Comparison of ENCODE assay signal across 1 cellular context in the genomic region with DNA sequence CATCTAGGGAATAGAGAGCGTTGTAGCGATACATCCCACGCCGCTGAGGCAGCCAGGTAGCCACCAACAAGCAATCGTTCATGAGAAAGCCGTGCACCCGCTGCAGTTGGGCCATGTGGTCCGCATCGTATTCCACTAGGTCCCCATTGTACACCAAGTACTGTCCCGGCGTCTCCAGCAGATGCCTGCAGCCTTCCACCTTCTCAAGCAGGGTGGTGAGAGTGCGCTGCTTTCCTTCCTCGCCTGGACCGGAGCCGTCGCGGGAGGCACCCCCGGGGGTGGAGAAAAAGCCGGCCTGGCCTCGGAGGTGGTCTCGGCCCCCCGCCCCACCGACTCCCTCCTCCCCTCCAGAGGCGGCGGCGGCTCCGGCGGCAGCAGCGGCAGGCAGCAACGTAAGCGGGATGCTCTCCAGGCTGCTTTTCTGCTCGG.
TF ChIP-seq lines count a peak whose summit lies in the region.

No MANE protein-coding gene starts in this region.

TF ChIP-seq in HEK293, 187 proteins besides CTCF, POLR2A, EP300 and RAD21 (continued from another document):
- TF ChIP-seq, protein P1, sequence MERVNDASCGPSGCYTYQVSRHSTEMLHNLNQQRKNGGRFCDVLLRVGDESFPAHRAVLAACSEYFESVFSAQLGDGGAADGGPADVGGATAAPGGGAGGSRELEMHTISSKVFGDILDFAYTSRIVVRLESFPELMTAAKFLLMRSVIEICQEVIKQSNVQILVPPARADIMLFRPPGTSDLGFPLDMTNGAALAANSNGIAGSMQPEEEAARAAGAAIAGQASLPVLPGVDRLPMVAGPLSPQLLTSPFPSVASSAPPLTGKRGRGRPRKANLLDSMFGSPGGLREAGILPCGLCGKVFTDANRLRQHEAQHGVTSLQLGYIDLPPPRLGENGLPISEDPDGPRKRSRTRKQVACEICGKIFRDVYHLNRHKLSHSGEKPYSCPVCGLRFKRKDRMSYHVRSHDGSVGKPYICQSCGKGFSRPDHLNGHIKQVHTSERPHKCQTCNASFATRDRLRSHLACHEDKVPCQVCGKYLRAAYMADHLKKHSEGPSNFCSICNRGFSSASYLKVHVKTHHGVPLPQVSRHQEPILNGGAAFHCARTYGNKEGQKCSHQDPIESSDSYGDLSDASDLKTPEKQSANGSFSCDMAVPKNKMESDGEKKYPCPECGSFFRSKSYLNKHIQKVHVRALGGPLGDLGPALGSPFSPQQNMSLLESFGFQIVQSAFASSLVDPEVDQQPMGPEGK (tag by site-specific recombination; IDR thresholded peaks at IDR 0.05), result peak; percentile 65; the same call in 1 of the 2 replicates
- no peak for TF ChIP-seq ZNF366 (tag by site-specific recombination; conservative IDR thresholded peaks at IDR 0.05)
- TF ChIP-seq, protein P2, sequence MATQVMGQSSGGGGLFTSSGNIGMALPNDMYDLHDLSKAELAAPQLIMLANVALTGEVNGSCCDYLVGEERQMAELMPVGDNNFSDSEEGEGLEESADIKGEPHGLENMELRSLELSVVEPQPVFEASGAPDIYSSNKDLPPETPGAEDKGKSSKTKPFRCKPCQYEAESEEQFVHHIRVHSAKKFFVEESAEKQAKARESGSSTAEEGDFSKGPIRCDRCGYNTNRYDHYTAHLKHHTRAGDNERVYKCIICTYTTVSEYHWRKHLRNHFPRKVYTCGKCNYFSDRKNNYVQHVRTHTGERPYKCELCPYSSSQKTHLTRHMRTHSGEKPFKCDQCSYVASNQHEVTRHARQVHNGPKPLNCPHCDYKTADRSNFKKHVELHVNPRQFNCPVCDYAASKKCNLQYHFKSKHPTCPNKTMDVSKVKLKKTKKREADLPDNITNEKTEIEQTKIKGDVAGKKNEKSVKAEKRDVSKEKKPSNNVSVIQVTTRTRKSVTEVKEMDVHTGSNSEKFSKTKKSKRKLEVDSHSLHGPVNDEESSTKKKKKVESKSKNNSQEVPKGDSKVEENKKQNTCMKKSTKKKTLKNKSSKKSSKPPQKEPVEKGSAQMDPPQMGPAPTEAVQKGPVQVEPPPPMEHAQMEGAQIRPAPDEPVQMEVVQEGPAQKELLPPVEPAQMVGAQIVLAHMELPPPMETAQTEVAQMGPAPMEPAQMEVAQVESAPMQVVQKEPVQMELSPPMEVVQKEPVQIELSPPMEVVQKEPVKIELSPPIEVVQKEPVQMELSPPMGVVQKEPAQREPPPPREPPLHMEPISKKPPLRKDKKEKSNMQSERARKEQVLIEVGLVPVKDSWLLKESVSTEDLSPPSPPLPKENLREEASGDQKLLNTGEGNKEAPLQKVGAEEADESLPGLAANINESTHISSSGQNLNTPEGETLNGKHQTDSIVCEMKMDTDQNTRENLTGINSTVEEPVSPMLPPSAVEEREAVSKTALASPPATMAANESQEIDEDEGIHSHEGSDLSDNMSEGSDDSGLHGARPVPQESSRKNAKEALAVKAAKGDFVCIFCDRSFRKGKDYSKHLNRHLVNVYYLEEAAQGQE (tag by site-specific recombination; IDR thresholded peaks at IDR 0.05), result 0 out of 2 replicates have a peak, but pooled peaks have one; percentile 63
TF ChIP-seq in HEK293: peak in this region for 16.
